ENCODE assay signal across 1 cellular context in the genomic region with DNA sequence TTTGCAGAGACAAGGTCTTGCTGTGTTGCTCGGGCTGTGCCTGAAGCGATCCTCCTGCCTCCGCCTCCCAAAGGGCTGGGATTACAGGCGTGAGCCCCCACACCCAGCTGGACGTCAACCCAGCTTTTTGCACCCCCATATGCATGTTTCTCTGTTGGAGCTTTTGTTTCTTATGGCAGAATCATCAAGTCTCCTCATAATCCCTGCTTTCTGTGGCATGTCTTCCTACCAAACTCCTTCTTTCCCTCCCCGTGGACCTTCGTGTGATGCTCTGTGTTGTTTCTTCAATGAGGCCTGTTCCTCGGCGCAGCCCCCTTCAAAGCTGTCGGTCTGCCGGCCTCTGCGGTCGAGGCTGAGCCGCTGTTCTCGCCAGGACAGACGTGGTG.
TF ChIP-seq lines count a peak whose summit lies in the region.

No MANE protein-coding gene starts in this region.

TF ChIP-seq in HepG2, 621 proteins besides CTCF, POLR2A, EP300 and RAD21 (continued from another document):
- no peak for TF ChIP-seq ZBTB10 (CRISPR knock-in tag; IDR thresholded peaks at IDR 0.05; ENCODE audit: borderline replicate concordance)
- 0 out of 2 replicates have a peak, but pooled peaks have one; percentile 19 for TF ChIP-seq TOPORS (CRISPR knock-in tag; IDR thresholded peaks at IDR 0.05)
- TF ChIP-seq ZNF512 (CRISPR knock-in tag; IDR thresholded peaks at IDR 0.05): peak; percentile 18; the same call in 1 of the 2 replicates
- no peak for TF ChIP-seq ZNF629 (CRISPR knock-in tag; conservative IDR thresholded peaks at IDR 0.05)
- 0 out of 2 replicates have a peak, but pooled peaks have one; percentile 33 for TF ChIP-seq BRCA1 (CRISPR knock-in tag; IDR thresholded peaks at IDR 0.05)
- no peak for TF ChIP-seq NONO (IDR thresholded peaks at IDR 0.05)
- no peak for TF ChIP-seq NONO (CRISPR knock-in tag; conservative IDR thresholded peaks at IDR 0.05)
- TF ChIP-seq RFXANK (CRISPR knock-in tag; IDR thresholded peaks at IDR 0.05): no peak
- no peak for TF ChIP-seq SCMH1 (CRISPR knock-in tag; IDR thresholded peaks at IDR 0.05; ENCODE audit: borderline replicate concordance)
- TF ChIP-seq, protein P1, sequence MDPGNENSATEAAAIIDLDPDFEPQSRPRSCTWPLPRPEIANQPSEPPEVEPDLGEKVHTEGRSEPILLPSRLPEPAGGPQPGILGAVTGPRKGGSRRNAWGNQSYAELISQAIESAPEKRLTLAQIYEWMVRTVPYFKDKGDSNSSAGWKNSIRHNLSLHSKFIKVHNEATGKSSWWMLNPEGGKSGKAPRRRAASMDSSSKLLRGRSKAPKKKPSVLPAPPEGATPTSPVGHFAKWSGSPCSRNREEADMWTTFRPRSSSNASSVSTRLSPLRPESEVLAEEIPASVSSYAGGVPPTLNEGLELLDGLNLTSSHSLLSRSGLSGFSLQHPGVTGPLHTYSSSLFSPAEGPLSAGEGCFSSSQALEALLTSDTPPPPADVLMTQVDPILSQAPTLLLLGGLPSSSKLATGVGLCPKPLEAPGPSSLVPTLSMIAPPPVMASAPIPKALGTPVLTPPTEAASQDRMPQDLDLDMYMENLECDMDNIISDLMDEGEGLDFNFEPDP (CRISPR knock-in tag; conservative IDR thresholded peaks at IDR 0.05): no peak
- no peak for TF ChIP-seq UBTF (CRISPR knock-in tag; IDR thresholded peaks at IDR 0.05)
- no peak for TF ChIP-seq ZMYM4 (CRISPR knock-in tag; IDR thresholded peaks at IDR 0.05)
- TF ChIP-seq FOXA1 (IDR thresholded peaks at IDR 0.05): no peak
- no peak for TF ChIP-seq FOXA1 (CRISPR knock-in tag; IDR thresholded peaks at IDR 0.05)
- TF ChIP-seq ISL2 (CRISPR knock-in tag; IDR thresholded peaks at IDR 0.05): no peak
- TF ChIP-seq LBX2 (CRISPR knock-in tag; IDR thresholded peaks at IDR 0.05; ENCODE audit: borderline replicate concordance): 0 out of 2 replicates have a peak, but pooled peaks have one; percentile 53
- TF ChIP-seq NFAT5 (CRISPR knock-in tag; IDR thresholded peaks at IDR 0.05): peak; percentile 22; the same call in 1 of the 2 replicates
- TF ChIP-seq ZSCAN9 (CRISPR knock-in tag; IDR thresholded peaks at IDR 0.05; ENCODE audit: borderline replicate concordance): no peak
- TF ChIP-seq ZNF251 (CRISPR knock-in tag; IDR thresholded peaks at IDR 0.05): no peak
- TF ChIP-seq, protein P2, sequence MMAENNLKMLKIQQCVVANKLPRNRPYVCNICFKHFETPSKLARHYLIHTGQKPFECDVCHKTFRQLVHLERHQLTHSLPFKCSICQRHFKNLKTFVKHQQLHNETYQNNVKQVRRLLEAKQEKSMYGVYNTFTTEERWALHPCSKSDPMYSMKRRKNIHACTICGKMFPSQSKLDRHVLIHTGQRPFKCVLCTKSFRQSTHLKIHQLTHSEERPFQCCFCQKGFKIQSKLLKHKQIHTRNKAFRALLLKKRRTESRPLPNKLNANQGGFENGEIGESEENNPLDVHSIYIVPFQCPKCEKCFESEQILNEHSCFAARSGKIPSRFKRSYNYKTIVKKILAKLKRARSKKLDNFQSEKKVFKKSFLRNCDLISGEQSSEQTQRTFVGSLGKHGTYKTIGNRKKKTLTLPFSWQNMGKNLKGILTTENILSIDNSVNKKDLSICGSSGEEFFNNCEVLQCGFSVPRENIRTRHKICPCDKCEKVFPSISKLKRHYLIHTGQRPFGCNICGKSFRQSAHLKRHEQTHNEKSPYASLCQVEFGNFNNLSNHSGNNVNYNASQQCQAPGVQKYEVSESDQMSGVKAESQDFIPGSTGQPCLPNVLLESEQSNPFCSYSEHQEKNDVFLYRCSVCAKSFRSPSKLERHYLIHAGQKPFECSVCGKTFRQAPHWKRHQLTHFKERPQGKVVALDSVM (CRISPR knock-in tag; IDR thresholded peaks at IDR 0.05): peak; percentile 57; the same call in 1 of the 2 replicates
- no peak for TF ChIP-seq MIXL1 (CRISPR knock-in tag; IDR thresholded peaks at IDR 0.05)
- no peak for TF ChIP-seq FOXK2 (IDR thresholded peaks at IDR 0.05)
- TF ChIP-seq EED (CRISPR knock-in tag; IDR thresholded peaks at IDR 0.05): no peak
- no peak for TF ChIP-seq CBX5 (CRISPR knock-in tag; IDR thresholded peaks at IDR 0.05; ENCODE audit: borderline replicate concordance)
- no peak for TF ChIP-seq EEA1 (CRISPR knock-in tag; IDR thresholded peaks at IDR 0.05; ENCODE audit: borderline replicate concordance)
- no peak for TF ChIP-seq ZFX (CRISPR knock-in tag; IDR thresholded peaks at IDR 0.05; ENCODE audit: low read depth)
- TF ChIP-seq, protein P3, sequence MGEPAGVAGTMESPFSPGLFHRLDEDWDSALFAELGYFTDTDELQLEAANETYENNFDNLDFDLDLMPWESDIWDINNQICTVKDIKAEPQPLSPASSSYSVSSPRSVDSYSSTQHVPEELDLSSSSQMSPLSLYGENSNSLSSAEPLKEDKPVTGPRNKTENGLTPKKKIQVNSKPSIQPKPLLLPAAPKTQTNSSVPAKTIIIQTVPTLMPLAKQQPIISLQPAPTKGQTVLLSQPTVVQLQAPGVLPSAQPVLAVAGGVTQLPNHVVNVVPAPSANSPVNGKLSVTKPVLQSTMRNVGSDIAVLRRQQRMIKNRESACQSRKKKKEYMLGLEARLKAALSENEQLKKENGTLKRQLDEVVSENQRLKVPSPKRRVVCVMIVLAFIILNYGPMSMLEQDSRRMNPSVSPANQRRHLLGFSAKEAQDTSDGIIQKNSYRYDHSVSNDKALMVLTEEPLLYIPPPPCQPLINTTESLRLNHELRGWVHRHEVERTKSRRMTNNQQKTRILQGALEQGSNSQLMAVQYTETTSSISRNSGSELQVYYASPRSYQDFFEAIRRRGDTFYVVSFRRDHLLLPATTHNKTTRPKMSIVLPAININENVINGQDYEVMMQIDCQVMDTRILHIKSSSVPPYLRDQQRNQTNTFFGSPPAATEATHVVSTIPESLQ (CRISPR knock-in tag; conservative IDR thresholded peaks at IDR 0.05): no peak
- TF ChIP-seq SMYD3 (CRISPR knock-in tag; IDR thresholded peaks at IDR 0.05): no peak
- no peak for TF ChIP-seq HMGA1 (CRISPR knock-in tag; conservative IDR thresholded peaks at IDR 0.05)
- no peak for TF ChIP-seq AKAP8 (CRISPR knock-in tag; IDR thresholded peaks at IDR 0.05)
TF ChIP-seq in HepG2: peak in this region for 16.
